16 cellular contexts compared by ENCODE assay signal in the genomic region with DNA sequence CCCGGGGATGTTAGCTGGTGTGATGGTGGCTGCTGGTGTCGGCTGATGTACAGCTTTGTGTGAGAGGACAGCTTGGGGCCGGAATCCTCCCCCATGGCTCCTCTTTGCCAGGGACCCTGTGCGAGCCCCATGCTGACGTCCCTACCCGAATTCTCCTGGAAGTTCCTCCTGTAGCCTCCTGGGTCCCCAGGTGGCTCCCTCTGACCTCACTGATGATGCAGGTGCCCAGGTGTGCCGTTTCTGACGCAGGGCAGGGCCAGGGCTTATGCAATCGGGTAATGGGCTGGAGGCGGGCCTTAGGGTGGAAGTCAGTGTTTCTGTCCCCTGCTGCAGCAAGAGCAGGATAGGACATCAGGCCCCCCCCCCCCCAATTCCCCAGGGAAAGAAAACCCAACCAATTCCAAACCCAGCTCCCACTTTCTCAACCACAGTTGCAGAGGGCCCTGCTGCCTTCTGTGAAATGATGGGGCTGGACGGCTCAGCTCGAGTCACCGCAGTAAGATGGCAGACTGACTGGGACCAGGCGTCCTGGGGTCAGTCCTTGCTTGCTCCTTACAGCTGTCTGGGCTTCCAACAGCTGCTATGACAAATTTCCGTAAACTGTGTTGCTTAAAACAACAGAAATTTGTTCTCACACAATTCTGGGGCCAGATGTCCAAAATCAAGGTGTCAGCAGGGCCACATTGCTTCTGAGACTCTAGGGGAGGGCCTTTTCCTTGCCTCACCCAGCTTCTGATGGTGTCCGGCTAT.
"Had no signal": no experiment of that assay in that cellular context is flagged by ENCODE, and none has a peak within 500 bp of the region (broad histone marks: within the 10 kb centered on the region; RNA-seq: fewer than 3 reads in every experiment).

No MANE protein-coding gene starts in this region.

- H3K36me3 Mint-ChIP-seq: naive B cell had no signal

- H3K4me3 ChIP-seq: dorsolateral prefrontal cortex, skin epidermis, tibial nerve had no signal

- H3K27ac Mint-ChIP-seq: activated naive CD4-positive, alpha-beta T cell treated with anti-CD3 and anti-CD28 coated beads for 36 hours; endodermal cell had no signal

- H3K9me3 ChIP-seq: tibial nerve had no signal

- H3K27ac ChIP-seq: tibial nerve had no signal

- H3K27me3 Mint-ChIP-seq: naive B cell had no signal

- DNase-seq: activated CD4-positive, CD25-positive, alpha-beta regulatory T cell treated with anti-CD3 and anti-CD28 coated beads, Interleukin-2, amount 50 U/mL, for 72 hours; activated naive CD4-positive, alpha-beta T cell treated with anti-CD3 and anti-CD28 coated beads for 36 hours; activated T-cell treated with anti-CD3 and anti-CD28 coated beads for 4 hours; dorsolateral prefrontal cortex; endodermal cell; islet precursor cell; naive B cell; occipital lobe; stimulated activated CD4-positive, alpha-beta T cell treated with anti-CD3 and anti-CD28 coated beads, Interleukin-15, amount 100 ng/mL, for 24 hours; stimulated activated CD4-positive, alpha-beta T cell treated with anti-CD3 and anti-CD28 coated beads, Interleukin-4, amount 100 ng/mL, for 1 hour; stimulated activated naive CD4-positive, alpha-beta T cell had no signal

- FAIRE-seq: astrocyte, frontal cortex had no signal

- H3K27me3 ChIP-seq: dorsolateral prefrontal cortex, tibial nerve had no signal

- H3K4me3 Mint-ChIP-seq: activated naive CD4-positive, alpha-beta T cell treated with anti-CD3 and anti-CD28 coated beads for 36 hours; endodermal cell had no signal

- H3K9me3 Mint-ChIP-seq: activated naive CD4-positive, alpha-beta T cell treated with anti-CD3 and anti-CD28 coated beads for 36 hours; endodermal cell; naive B cell had no signal

- ATAC-seq: left lobe of liver had no signal
